Comparison of ENCODE assay signal across 13 cellular contexts in genomic region chr6:129494586-129494985, GRCh38.
"Had no signal": no experiment of that assay in that cellular context is flagged by ENCODE, and none has a peak within 500 bp of the region (broad histone marks: within the 10 kb centered on the region; RNA-seq: fewer than 3 reads in every experiment).

No MANE protein-coding gene starts in this region.

- DNase-seq: activated CD4-positive, alpha-beta T cell treated with anti-CD3 and anti-CD28 coated beads for 1 hour; activated CD4-positive, alpha-beta T cell treated with anti-CD3 and anti-CD28 coated beads, Interleukin-2, amount 50 U/mL, for 48 hours; activated gamma-delta T cell treated with Interleukin-2 at 50 U/mL for 16 hours; dermis blood vessel endothelial cell; effector memory CD8-positive, alpha-beta T cell; midbrain; nephron progenitor cell; nucleus accumbens; stimulated activated CD4-positive, alpha-beta T cell treated with anti-CD3 and anti-CD28 coated beads, Interleukin-2, amount 100 ng/mL, for 24 hours; stomach; WERI-Rb-1 had no signal

- H3K27ac ChIP-seq: vagina, WERI-Rb-1 had no signal

- H3K4me3 Mint-ChIP-seq: activated T-helper 1 cell treated with anti-CD3 and anti-CD28 coated beads, Interleukin-12 subunit alpha, Interleukin-12 subunit beta, Interleukin-2, Interleukin-4 antibody, amounts not matched to agents 30 ng/mL and 10 ng/mL and 1 ng/mL, durations not matched to agents 14 hours and 24 hours and 36 hours; effector memory CD8-positive, alpha-beta T cell; nephron progenitor cell had no signal

- H3K9me3 ChIP-seq: stomach, vagina had no signal

- H3K27me3 Mint-ChIP-seq: effector memory CD8-positive, alpha-beta T cell had no signal

- H3K9me3 Mint-ChIP-seq: effector memory CD8-positive, alpha-beta T cell; nephron progenitor cell had no signal

- H3K36me3 ChIP-seq: vagina, WERI-Rb-1 had no signal

- H3K27ac Mint-ChIP-seq: effector memory CD8-positive, alpha-beta T cell; nephron progenitor cell had no signal

- H3K27me3 ChIP-seq: stomach, vagina had no signal

- H3K4me3 ChIP-seq: stomach, vagina had no signal

- ATAC-seq: effector memory CD8-positive, alpha-beta T cell had no signal
